20 cellular contexts compared by ENCODE assay signal in the genomic region with DNA sequence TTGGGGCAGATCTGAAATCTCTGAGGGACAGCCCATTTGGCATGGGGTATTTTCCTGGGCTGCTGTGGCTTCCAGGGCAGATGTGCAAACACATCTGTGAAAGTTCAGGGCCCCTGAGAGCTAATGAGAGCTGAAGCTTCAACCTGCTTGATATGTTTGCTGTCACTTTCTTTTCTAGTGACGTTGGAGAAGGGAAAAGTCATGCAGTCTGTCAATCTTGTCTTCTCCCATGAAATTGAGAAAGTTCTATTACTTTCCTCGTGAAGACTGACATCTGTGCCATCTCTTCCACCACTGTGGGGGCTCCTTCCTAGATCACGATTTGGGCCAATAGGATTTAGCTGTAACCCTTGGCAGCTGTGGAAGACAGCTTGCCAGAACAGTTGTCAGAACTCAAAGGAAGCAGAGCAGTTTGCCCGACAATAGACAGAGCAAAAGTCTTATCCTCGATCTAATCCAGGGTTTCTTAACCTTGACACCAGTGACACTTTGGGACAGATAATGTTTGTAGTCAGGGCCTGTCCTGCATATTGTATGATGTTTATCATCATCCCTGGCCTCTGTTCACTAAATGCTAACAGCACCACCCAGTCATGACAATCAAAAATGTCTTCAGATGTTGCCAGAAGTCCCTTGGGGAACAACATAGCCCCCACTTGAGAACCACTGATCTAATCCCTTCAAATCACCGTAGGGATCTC.
"Had no signal": no experiment of that assay in that cellular context is flagged by ENCODE, and none has a peak within 500 bp of the region (broad histone marks: within the 10 kb centered on the region; RNA-seq: fewer than 3 reads in every experiment).

No MANE protein-coding gene starts in this region.

- H2AFZ ChIP-seq: neural progenitor cell had no signal

- H3K27me3 ChIP-seq: neural progenitor cell, right atrium auricular region, stomach, thyroid gland, vagina had no signal

- H3K4me1 ChIP-seq: prostate gland, right atrium auricular region, stomach, thyroid gland, vagina had no signal

- FAIRE-seq: frontal cortex, keratinocyte had no signal

- H3K9me3 ChIP-seq: mucosa of descending colon, prostate gland, right atrium auricular region, stomach, thyroid gland, vagina had no signal

- H3K9ac ChIP-seq: neural progenitor cell had no signal

- H3K27ac ChIP-seq: neural progenitor cell, prostate gland, right atrium auricular region, stomach, thyroid gland, vagina had no signal

- H3K36me3 ChIP-seq: neural progenitor cell, prostate gland, right atrium auricular region, stomach, thyroid gland, vagina had no signal

- ATAC-seq: mucosa of descending colon; sciatic nerve; stimulated activated effector memory CD8-positive, alpha-beta T cell treated with anti-CD3 and anti-CD28 coated beads, Interleukin-12 subunit alpha, Interleukin-12 subunit beta, amount 100 ng/mL, for 72 hours had no signal

- H3K4me3 ChIP-seq: lung, mucosa of descending colon, neural progenitor cell, prostate gland, right atrium auricular region, stomach, thyroid gland, vagina had no signal

- DNase-seq: cortex of kidney; effector CD4-positive, alpha-beta T cell; mesenchymal stem cell; mucosa of descending colon; naive B cell; stimulated activated CD4-positive, alpha-beta T cell treated with anti-CD3 and anti-CD28 coated beads, Interleukin-2, amount 100 ng/mL, for 24 hours; stimulated activated CD4-positive, alpha-beta T cell treated with anti-CD3 and anti-CD28 coated beads, Interleukin-4, amount 100 ng/mL, for 24 hours; stimulated activated naive CD4-positive, alpha-beta T cell treated with Interleukin-2 at 50 U/mL for 16 hours; stomach; thyroid gland; trophoblast cell had no signal

- H3K4me2 ChIP-seq: neural progenitor cell had no signal
